2 cellular contexts compared by ENCODE assay signal in genomic region chr1:160401972-160402795, GRCh38.
TF ChIP-seq lines count a peak whose summit lies in the region.

No MANE protein-coding gene starts in this region.

TF ChIP-seq in endothelial cell of umbilical vein, 7 proteins besides CTCF, POLR2A, EP300 and RAD21:
- TF ChIP-seq GATA2 (IDR thresholded peaks at IDR 0.05; ENCODE audit: insufficient read depth, insufficient read length, low read depth, low read length) (no peak), EZH2 (IDR thresholded peaks at IDR 0.05; ENCODE audit: borderline replicate concordance, low read depth, low read length, severe bottlenecking) (peak; percentile 31)

TF ChIP-seq in HepG2, 621 proteins besides CTCF, POLR2A, EP300 and RAD21:
- TF ChIP-seq ZNF260 (CRISPR knock-in tag; IDR thresholded peaks at IDR 0.05; ENCODE audit: borderline replicate concordance, low read depth), result no peak
- no peak for TF ChIP-seq ZNF557 (CRISPR knock-in tag; IDR thresholded peaks at IDR 0.05)
- TF ChIP-seq ZNF512B (CRISPR knock-in tag; IDR thresholded peaks at IDR 0.05; ENCODE audit: borderline replicate concordance), result no peak
- TF ChIP-seq IKZF1 (IDR thresholded peaks at IDR 0.05), result no peak
